In genomic region chr7:31663072-31663471, GRCh38 we compare ENCODE assay signal across 1 cellular context.
TF ChIP-seq lines count a peak whose summit lies in the region.

No MANE protein-coding gene starts in this region.

TF ChIP-seq in H1, 55 proteins besides CTCF, POLR2A, EP300 and RAD21:
- TF ChIP-seq TCF12 (IDR thresholded peaks at IDR 0.05; ENCODE audit: low read depth, low read length) (0 out of 2 replicates have a peak, but pooled peaks have one; percentile 22), SIN3A (conservative IDR thresholded peaks at IDR 0.05 in 1 of 2, IDR thresholded peaks at IDR 0.05 in 1 of 2; ENCODE audit: low read depth in 1 of 2, low read length in 2 of 2) (no peak), GTF2F1 (IDR thresholded peaks at IDR 0.05; ENCODE audit: borderline replicate concordance, low read depth, low read length) (no peak), MAX (IDR thresholded peaks at IDR 0.05) (0 out of 2 replicates have a peak, but pooled peaks have one; percentile 10), CHD2 (IDR thresholded peaks at IDR 0.05; ENCODE audit: low read length) (no peak), TEAD4 (IDR thresholded peaks at IDR 0.05; ENCODE audit: low read depth, low read length) (0 out of 2 replicates have a peak, but pooled peaks have one; percentile 4), YY1 (IDR thresholded peaks at IDR 0.05; ENCODE audit: low read depth, low read length) (peak; percentile 49; the same call in 1 of the 2 replicates)
